In the genomic region with DNA sequence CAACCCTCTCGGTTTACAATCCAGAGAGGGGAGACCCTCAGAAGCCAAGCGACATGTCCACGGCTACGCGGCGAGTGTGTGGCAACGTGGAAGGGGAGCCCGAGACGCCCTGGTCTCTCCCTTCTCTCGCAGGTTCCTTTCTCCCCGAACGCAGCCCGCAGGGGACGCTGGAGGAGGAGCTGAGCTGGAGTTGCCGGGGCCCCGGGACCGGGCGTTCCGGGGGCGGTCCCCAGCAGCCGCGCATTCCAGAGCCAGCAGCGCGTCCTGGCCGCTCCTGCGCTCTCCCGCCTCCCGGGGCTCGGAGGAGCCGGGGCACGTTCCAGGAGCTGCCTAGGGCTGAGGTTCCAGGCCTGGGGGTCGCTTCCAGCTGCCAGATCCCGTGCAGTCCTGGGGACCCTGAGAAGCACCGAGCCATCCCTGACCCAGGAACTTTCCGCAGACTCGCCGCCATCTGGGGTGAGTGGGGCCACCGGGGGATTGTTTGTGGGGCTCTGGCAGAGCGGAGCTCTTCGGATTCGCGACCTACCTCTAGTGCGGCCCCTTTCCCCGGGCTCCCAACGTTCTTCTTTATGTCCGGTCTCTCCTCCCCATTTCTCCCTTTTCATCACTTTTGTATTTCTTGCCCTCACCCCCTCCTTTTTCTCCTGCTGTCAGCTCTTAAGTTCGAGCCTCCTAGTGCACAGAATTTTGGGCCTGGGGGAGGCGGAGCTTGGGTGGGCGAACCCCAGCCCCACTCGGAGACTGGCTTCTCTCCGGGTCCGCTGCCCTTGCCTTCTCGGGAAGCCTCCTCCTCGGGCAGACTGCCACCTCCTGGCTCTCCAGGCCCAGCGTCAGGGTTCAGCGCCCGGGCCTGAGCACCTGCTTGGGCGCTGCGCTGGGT, we compare ENCODE assay signal across 8 cellular contexts. TPM values are rescaled to one million over a fixed set of nuclear protein-coding genes. Genes with fewer than 3 reads are reported as not detected.
DNase-seq lines count a peak whose midpoint lies in the region; ATAC-seq and TF ChIP-seq lines count a peak whose summit lies in the region.

Gene SMIM3 (plus strand): TSS at position 241 of the 880 bp plus-strand sequence. CDS start 16,684 bp downstream, outside the sequence.

- H3K4me3 Mint-ChIP-seq in CD8-positive, alpha-beta memory T cell: peak within 1 kb of the TSS; percentile 89 to 98 (median 95)
- peak within 1 kb of the TSS; percentile 91 for H3K4me3 Mint-ChIP-seq in chondrocyte (ENCODE audit: unreplicated experiment)

- ATAC-seq in GM21576 (IDR thresholded peaks at IDR 0.05; ENCODE audit: unreplicated experiment) (peak; percentile 34), HG03159 (IDR thresholded peaks at IDR 0.05; ENCODE audit: unreplicated experiment) (no peak)

- POLR2A ChIA-PET in CD8-positive, alpha-beta memory T cell (lab: Charles Lee): interaction anchor here (0.8 to 1.9 kb wide), 3 partner anchors 11 to 78 kb away, joined by 4 to 11 read pairs (median 6); partner anchors contain the start of genes DCTN4 and RBM22

- H3K9me3 ChIP-seq in CD8-positive, alpha-beta memory T cell (ENCODE audit: low read length): no peaks in the 10 kb centered on the region

- peak within 1 kb of the TSS; percentile 67 for H3K4me3 ChIP-seq in CD8-positive, alpha-beta memory T cell (ENCODE audit: low read length)

- peaks cover 41% of the 10 kb centered on the region for H3K4me1 ChIP-seq in CD8-positive, alpha-beta memory T cell (ENCODE audit: insufficient read depth, low read length)

- CTCF ChIA-PET in CD8-positive, alpha-beta memory T cell (lab: Charles Lee): interaction anchor here (0.8 to 4.2 kb wide), 14 partner anchors 10 to 329 kb away, joined by 3 to 41 read pairs (median 4); partner anchors contain the start of genes DCTN4, IRGM, RBM22 and RPS14

- TF ChIP-seq CTCF in chondrocyte (IDR thresholded peaks at IDR 0.05): peak; percentile 75

- peak; percentile 32 to 76 (median 48) for DNase-seq in CD8-positive, alpha-beta memory T cell
- DNase-seq in NCI-H2029 treated with DMSO at 0.1 percent for 48 hours (lab: John Stamatoyannopoulos, UW) (peak; percentile 16), chondrocyte (ENCODE audit: low spot score) (no peak), kidney tubule cell (ENCODE audit: low spot score) (peak; percentile 78)
- DNase-seq in activated CD4-positive, alpha-beta T cell treated with anti-CD3 and anti-CD28 coated beads for 24 hours (ENCODE audit: low read depth in 2 of 2): peak; percentile 46 to 63
- peak; percentile 76 for DNase-seq in stimulated activated CD4-positive, alpha-beta T cell treated with anti-CD3 and anti-CD28 coated beads, Interleukin-1b, Interleukin-23, amount 100 ng/mL, for 48 hours

- no peaks in the 10 kb centered on the region for H3K36me3 ChIP-seq in CD8-positive, alpha-beta memory T cell (ENCODE audit: insufficient read depth, low read length)

- H3K9me3 Mint-ChIP-seq in CD8-positive, alpha-beta memory T cell: no peaks in the 10 kb centered on the region
- no peaks in the 10 kb centered on the region for H3K9me3 Mint-ChIP-seq in chondrocyte (ENCODE audit: low read depth)

- peaks cover 6 to 7% of the 10 kb centered on the region in 2 donors for H3K27me3 Mint-ChIP-seq in CD8-positive, alpha-beta memory T cell
- no peaks in the 10 kb centered on the region for H3K27me3 Mint-ChIP-seq in chondrocyte (ENCODE audit: low read depth)

- no peaks in the 10 kb centered on the region for H3K27me3 ChIP-seq in CD8-positive, alpha-beta memory T cell (ENCODE audit: insufficient read depth, low read length, poor library complexity, severe bottlenecking)

- peaks cover 0 to 4% (median 0%) of the 10 kb centered on the region in 3 donors for H3K36me3 Mint-ChIP-seq in CD8-positive, alpha-beta memory T cell
- no peaks in the 10 kb centered on the region for H3K36me3 Mint-ChIP-seq in chondrocyte (ENCODE audit: low read depth)

- peak within 1 kb of the TSS; percentile 86 to 95 (median 92) for H3K27ac Mint-ChIP-seq in CD8-positive, alpha-beta memory T cell
- H3K27ac Mint-ChIP-seq in chondrocyte (ENCODE audit: unreplicated experiment): peak within 1 kb of the TSS; percentile 82

- peaks cover 51 to 63% (median 56%) of the 10 kb centered on the region in 3 donors for H3K4me1 Mint-ChIP-seq in CD8-positive, alpha-beta memory T cell
- H3K4me1 Mint-ChIP-seq in chondrocyte (ENCODE audit: low read depth): peaks cover 57% of the 10 kb centered on the region

- H3K27ac ChIP-seq in CD8-positive, alpha-beta memory T cell (ENCODE audit: low read depth, low read length): peak within 1 kb of the TSS; percentile 59

RNA-seq across cellular contexts. Expression of gene SMIM3, which starts in this region (rescaled TPM):
- 10 to 100 TPM; 11.8 to 12.7 TPM for total RNA-seq in CD8-positive, alpha-beta memory T cell
- 20.8 TPM for polyA plus RNA-seq in CD8-positive, alpha-beta memory T cell
- total RNA-seq in chondrocyte: 9.0 to 13.0 TPM (median 12.5 TPM) in 3 replicates
